In genomic region chr17:32622540-32622939, GRCh38 we compare ENCODE assay signal across 27 cellular contexts.
"Had no signal": no experiment of that assay in that cellular context is flagged by ENCODE, and none has a peak within 500 bp of the region (broad histone marks: within the 10 kb centered on the region; RNA-seq: fewer than 3 reads in every experiment).

No MANE protein-coding gene starts in this region.

- H3K4me3 ChIP-seq: adrenal gland, body of pancreas had no signal

- H3K9me3 ChIP-seq: adrenal gland, body of pancreas had no signal

- DNase-seq: activated B cell treated with CpG ODN at 0.5 μM for 24 hours; activated CD4-positive, alpha-beta T cell treated with anti-CD3 and anti-CD28 coated beads for 48 hours; activated CD4-positive, alpha-beta T cell treated with anti-CD3 and anti-CD28 coated beads, Interleukin-2, amount 50 U/mL, for 1 hour; activated CD4-positive, alpha-beta T cell treated with anti-CD3 and anti-CD28 coated beads, Interleukin-2, amount 50 U/mL, for 48 hours; activated CD8-positive, alpha-beta memory T cell treated with anti-CD3 and anti-CD28 coated beads, Interleukin-2, amount 10 ng/mL, durations not matched to agents 7 days and 5 days; activated CD8-positive, alpha-beta memory T cell treated with anti-CD3 and anti-CD28 coated beads, Interleukin-2, amount 50 U/mL, for 4 hours; activated CD8-positive, alpha-beta T cell treated with anti-CD3 and anti-CD28 coated beads, Interleukin-2, amount 10 ng/mL, durations not matched to agents 7 days and 5 days; activated effector memory CD4-positive, alpha-beta T cell treated with anti-CD3 and anti-CD28 coated beads, Interleukin-2, amount 50 U/mL, for 16 hours; activated naive CD4-positive, alpha-beta T cell treated with anti-CD3 and anti-CD28 coated beads for 36 hours; activated naive CD8-positive, alpha-beta T cell treated with anti-CD3 and anti-CD28 coated beads for 36 hours; activated naive CD8-positive, alpha-beta T cell treated with anti-CD3 and anti-CD28 coated beads, Interleukin-2, amount 50 U/mL, for 24 hours; activated T-cell treated with anti-CD3 and anti-CD28 coated beads, Interleukin-2, amount 50 U/mL, for 1 hour; activated T-cell treated with anti-CD3 and anti-CD28 coated beads, Interleukin-2, amount 50 U/mL, for 48 hours; adrenal gland; amygdala; aorta; body of pancreas; caudate nucleus; cortex of kidney; effector CD4-positive, alpha-beta T cell; effector memory CD8-positive, alpha-beta T cell; head of caudate nucleus; SW 1271; T-cell; T1000; WERI-Rb-1 had no signal

- H3K27ac ChIP-seq: adrenal gland, body of pancreas, WERI-Rb-1 had no signal

- H3K27me3 ChIP-seq: adrenal gland, body of pancreas had no signal

- H3K36me3 ChIP-seq: adrenal gland, WERI-Rb-1 had no signal

- H3K4me1 ChIP-seq: adrenal gland had no signal

- ATAC-seq: activated CD4-positive, CD25-positive, alpha-beta regulatory T cell treated with anti-CD3 and anti-CD28 coated beads, Interleukin-2, amount 50 U/mL, for 24 hours; activated CD8-positive, alpha-beta memory T cell treated with anti-CD3 and anti-CD28 coated beads, Interleukin-2, amount 10 ng/mL, durations not matched to agents 7 days and 5 days; activated CD8-positive, alpha-beta T cell treated with anti-CD3 and anti-CD28 coated beads, Interleukin-2, amount 10 ng/mL, durations not matched to agents 7 days and 5 days; activated naive CD8-positive, alpha-beta T cell treated with anti-CD3 and anti-CD28 coated beads, Interleukin-2, amount 50 U/mL, for 24 hours; body of pancreas; effector memory CD8-positive, alpha-beta T cell; T-cell had no signal
